8 cellular contexts compared by ENCODE assay signal in genomic region chr7:120988591-120989299, GRCh38. TPM values are rescaled to one million over a fixed set of nuclear protein-coding genes. Genes with fewer than 3 reads are reported as not detected.
DNase-seq lines count a peak whose midpoint lies in the region; ATAC-seq and TF ChIP-seq lines count a peak whose summit lies in the region.

Gene CPED1, plus strand, starts transcription at chr7:120988711. Its CDS starts 911 bp downstream, at chr7:120989622.

- DNase-seq in DMS53 (lab: John Stamatoyannopoulos, UW) = peak; percentile 80
- DNase-seq in HuH-7 (ENCODE audit: low spot score) = peak; percentile 65
- DNase-seq in UCSD-AML1 (lab: John Stamatoyannopoulos, UW; ENCODE audit: unreplicated experiment) = peak; percentile 6
- peak; percentile 73 for DNase-seq in colonic mucosa
- no peak for DNase-seq in kidney epithelial cell (ENCODE audit: low read depth)
- DNase-seq in stimulated activated CD4-positive, alpha-beta T cell treated with anti-CD3 and anti-CD28 coated beads, Interleukin-12 subunit alpha, Interleukin-12 subunit beta, amount 100 ng/mL, for 4 hours = peak; percentile 21
- DNase-seq in SW 1271 (lab: John Stamatoyannopoulos, UW) = no peak

- intact Hi-C loops in colonic mucosa (cut with DNase I) = loop anchor here (2.0 kb wide), 1 partner anchor 92 kb away; no protein-coding TSS in a partner anchor

- H3K9me3 ChIP-seq in colonic mucosa = no peaks in the 10 kb centered on the region

- H3K27me3 ChIP-seq in colonic mucosa (no peaks in the 10 kb centered on the region), kidney epithelial cell (ENCODE audit: control insufficient read depth, insufficient read depth, low read length) (no peaks in the 10 kb centered on the region)

- peak within 1 kb of the TSS; percentile 15 to 68 for H3K9ac ChIP-seq in colonic mucosa (ENCODE audit: low read depth in 2 of 2, low read length in 2 of 2)

- TF ChIP-seq CTCF in colonic mucosa (IDR thresholded peaks at IDR 0.05) (no peak), kidney epithelial cell (IDR thresholded peaks at IDR 0.05; ENCODE audit: insufficient read depth, low read length, poor library complexity, severe bottlenecking) (no peak)

- H3K36me3 ChIP-seq in colonic mucosa (no peaks in the 10 kb centered on the region), kidney epithelial cell (ENCODE audit: control insufficient read depth, insufficient read depth, low read length) (no peaks in the 10 kb centered on the region)

- peaks cover 5% of the 10 kb centered on the region for H3K4me1 ChIP-seq in colonic mucosa

- H3K4me3 ChIP-seq in colonic mucosa (peak within 1 kb of the TSS; percentile 33), kidney epithelial cell (ENCODE audit: low read depth, low read length) (peak within 1 kb of the TSS; percentile 45)

- peak; percentile 50 for ATAC-seq in GM21526 (IDR thresholded peaks at IDR 0.05; ENCODE audit: low FRiP score, unreplicated experiment)

- H3K27ac ChIP-seq in colonic mucosa = peak within 1 kb of the TSS; percentile 75

RNA-seq across cellular contexts. Expression of gene CPED1, which starts in this region (rescaled TPM):
- 10 to 100 TPM in 1 of 2 donors, 1 to 10 TPM in 1; 4.0 to 15.9 TPM for total RNA-seq in colonic mucosa
- 3.1 and 3.2 TPM in 2 replicates for total RNA-seq in kidney epithelial cell

Comparison
In these comparisons a context has a peak if more than half of its experiments do, and no peak if none do; other contexts are left out.
1. DNase-seq: peak in DMS53 (single experiment), HuH-7 (single experiment), UCSD-AML1 (single experiment), colonic mucosa (single experiment) and stimulated activated CD4-positive, alpha-beta T cell treated with anti-CD3 and anti-CD28 coated beads, Interleukin-12 subunit alpha, Interleukin-12 subunit beta, amount 100 ng/mL, for 4 hours (single experiment); none in kidney epithelial cell (single experiment) and SW 1271 (0 of 2).